Comparison of ENCODE assay signal across 15 cellular contexts in the genomic region with DNA sequence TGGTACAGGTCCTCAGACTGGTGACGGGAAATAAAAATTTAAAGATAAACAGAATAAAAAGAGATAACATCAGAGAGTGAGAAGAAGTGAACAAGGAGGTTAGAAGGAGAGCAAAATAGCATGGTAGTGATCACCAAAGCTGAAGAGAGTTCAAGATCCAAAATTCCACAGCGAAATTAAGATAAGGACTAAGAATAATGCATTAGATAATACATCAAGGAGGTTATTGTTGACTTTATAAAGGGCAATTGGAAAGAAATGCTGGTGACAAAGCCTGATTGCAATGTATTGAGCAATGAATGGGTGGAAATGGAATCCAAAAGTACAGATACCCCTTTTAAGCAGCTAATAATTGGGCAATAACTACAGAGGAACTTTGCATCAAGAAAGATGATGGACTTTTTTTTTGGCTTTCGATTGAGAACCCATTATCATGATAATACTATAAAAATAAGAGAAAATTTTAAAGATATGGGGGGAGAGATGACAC.
"Had no signal": no experiment of that assay in that cellular context is flagged by ENCODE, and none has a peak within 500 bp of the region (broad histone marks: within the 10 kb centered on the region; RNA-seq: fewer than 3 reads in every experiment).

No MANE protein-coding gene starts in this region.

- H3K4me1 Mint-ChIP-seq: activated naive CD4-positive, alpha-beta T cell treated with anti-CD3 and anti-CD28 coated beads, Interleukin-2, amount 50 U/mL, for 24 hours; naive B cell; T-helper 17 cell had no signal

- H3K36me3 Mint-ChIP-seq: activated naive CD4-positive, alpha-beta T cell treated with anti-CD3 and anti-CD28 coated beads, Interleukin-2, amount 50 U/mL, for 24 hours; naive B cell had no signal

- H3K27ac Mint-ChIP-seq: activated naive CD4-positive, alpha-beta T cell treated with anti-CD3 and anti-CD28 coated beads, Interleukin-2, amount 50 U/mL, for 24 hours; naive B cell; T-helper 17 cell had no signal

- H3K27me3 Mint-ChIP-seq: activated naive CD4-positive, alpha-beta T cell treated with anti-CD3 and anti-CD28 coated beads, Interleukin-2, amount 50 U/mL, for 24 hours; naive B cell had no signal

- DNase-seq: activated CD4-positive, alpha-beta T cell treated with anti-CD3 and anti-CD28 coated beads, Interleukin-2, amount 50 U/mL, for 1 hour; effector CD4-positive, alpha-beta T cell; foreskin keratinocyte; head of caudate nucleus; naive B cell; posterior cingulate gyrus; stimulated activated CD4-positive, alpha-beta T cell treated with anti-CD3 and anti-CD28 coated beads, Interleukin-4, amount 100 ng/mL, for 4 hours; T-helper 17 cell; tibial artery; uterus had no signal

- H3K4me3 Mint-ChIP-seq: activated naive CD4-positive, alpha-beta T cell treated with anti-CD3 and anti-CD28 coated beads, Interleukin-2, amount 50 U/mL, for 24 hours; naive B cell; T-helper 17 cell had no signal

- H3K4me3 ChIP-seq: cardiac muscle cell, coronary artery, skin epidermis, tibial artery, uterus had no signal

- H3K27me3 ChIP-seq: cardiac muscle cell, foreskin keratinocyte, tibial artery, uterus had no signal

- H3K9me3 ChIP-seq: tibial artery, uterus had no signal

- ATAC-seq: foreskin keratinocyte, T-helper 17 cell had no signal

- H3K36me3 ChIP-seq: cardiac muscle cell, tibial artery, uterus had no signal

- H3K27ac ChIP-seq: cardiac muscle cell, epithelial cell of prostate, foreskin keratinocyte, skin epidermis had no signal

- H3K4me1 ChIP-seq: foreskin keratinocyte, uterus had no signal
